ENCODE assay signal across 8 cellular contexts in the genomic region with DNA sequence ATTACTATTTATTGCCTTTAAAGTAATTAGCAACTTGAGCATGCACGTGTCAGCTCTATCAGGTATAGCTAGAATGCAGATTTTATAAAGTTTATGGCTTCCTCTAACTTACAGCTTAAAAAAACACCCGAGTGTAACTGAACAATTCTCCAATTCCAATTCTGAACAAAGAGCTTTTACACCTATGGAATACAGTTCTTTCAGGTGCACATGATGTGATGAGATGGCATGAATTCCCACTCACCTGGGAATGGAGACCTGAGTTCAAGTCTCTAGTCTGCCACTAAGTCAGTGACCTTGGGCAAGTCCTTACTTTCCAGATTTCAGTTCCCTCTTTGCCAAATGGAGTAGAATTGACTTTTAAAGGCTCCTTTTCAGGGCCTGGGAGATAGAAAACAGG. TPM values are rescaled to one million over a fixed set of nuclear protein-coding genes. Genes with fewer than 3 reads are reported as not detected.
A peak's percentile ranks its signal among the peaks of the same experiment; 100 is the strongest.
DNase-seq lines count a peak whose midpoint lies in the region; ATAC-seq and TF ChIP-seq lines count a peak whose summit lies in the region.

No MANE protein-coding gene starts in this region.

- WGBS in endodermal cell (ENCODE audit: insufficient coverage in 1 of 2, insufficient read length in 1 of 2), 2 experiments = 0% methylated on average over 1 to 2 of the region's 2 CpGs
- WGBS in neuronal stem cell (ENCODE audit: extremely low coverage in 2 of 2, insufficient read length in 2 of 2, insufficient replicate concordance in 1 of 2), 2 donors = no CpG with 5 or more reads among the region's 2 CpGs

- H3K14ac ChIP-seq in neuronal stem cell (ENCODE audit: low read length) = no peak overlapping the region

- no peak for TF ChIP-seq CTCF in Calu3 (IDR thresholded peaks at IDR 0.05; ENCODE audit: unreplicated experiment)
- TF ChIP-seq CTCF in endodermal cell (conservative IDR thresholded peaks at IDR 0.05) = no peak

- H2BK15ac ChIP-seq in neuronal stem cell (ENCODE audit: low read length) = no peak overlapping the region

- no peak overlapping the region for H4K91ac ChIP-seq in neuronal stem cell (ENCODE audit: low read depth, low read length, poor library complexity)

- DNase-seq in Calu3 (no peak), NT2/D1 (ENCODE audit: low read depth, low spot score) (no peak), endodermal cell (no peak), neuronal stem cell (ENCODE audit: low spot score) (no peak), H4 (ENCODE audit: low spot score) (no peak), 8988T (no peak), AG20443 (ENCODE audit: low spot score) (no peak)

- H3K36me3 ChIP-seq in NT2/D1 (ENCODE audit: insufficient read depth, insufficient read length, low read length) (peaks cover 56% of the 10 kb centered on the region), endodermal cell (ENCODE audit: control insufficient read depth, insufficient read depth, low read length) (peaks cover 46% of the 10 kb centered on the region), neuronal stem cell (replicated peaks in 1 of 2; ENCODE audit: control insufficient read depth in 2 of 2, insufficient read depth in 2 of 2, low read length in 2 of 2) (peaks cover 10 to 56% of the 10 kb centered on the region in 2 donors)

- H3K27me3 ChIP-seq in NT2/D1 (ENCODE audit: insufficient read depth, insufficient read length) (no peaks in the 10 kb centered on the region), endodermal cell (ENCODE audit: control insufficient read depth, insufficient read depth, low read length, poor library complexity, severe bottlenecking) (no peaks in the 10 kb centered on the region), neuronal stem cell (ENCODE audit: control insufficient read depth in 3 of 3, insufficient read depth in 3 of 3, low read depth in 1 of 3, low read length in 3 of 3) (no peaks in the 10 kb centered on the region)

- peaks cover 65% of the 10 kb centered on the region for H3K36me3 Mint-ChIP-seq in Calu3 (ENCODE audit: insufficient read depth, unreplicated experiment)
- H3K36me3 Mint-ChIP-seq in endodermal cell (ENCODE audit: low read depth) = peaks cover 44% of the 10 kb centered on the region

- no peaks in the 10 kb centered on the region for H3K4me1 ChIP-seq in NT2/D1 (ENCODE audit: insufficient read depth, insufficient read length)
- H3K4me1 ChIP-seq in endodermal cell (ENCODE audit: control insufficient read depth, insufficient read depth, low read length) = peaks cover 15% of the 10 kb centered on the region
- peaks cover 0 to 12% of the 10 kb centered on the region in 2 donors for H3K4me1 ChIP-seq in neuronal stem cell (ENCODE audit: control insufficient read depth in 2 of 2, insufficient read depth in 1 of 2, low read depth in 1 of 2, low read length in 2 of 2)

- TSS peak; percentile 34 for BruUV-seq in Calu3 (replicated peaks; lab: Mats Ljungman, UMichigan)

- H2BK12ac ChIP-seq in neuronal stem cell (ENCODE audit: low read length) = no peak overlapping the region

- H4K8ac ChIP-seq in neuronal stem cell (ENCODE audit: low read depth, low read length) = no peak overlapping the region

- no peak overlapping the region for H2BK5ac ChIP-seq in neuronal stem cell (ENCODE audit: low read length)

- no peak overlapping the region for H3K18ac ChIP-seq in neuronal stem cell (ENCODE audit: low read length)

- no peak overlapping the region for H2AK5ac ChIP-seq in neuronal stem cell (ENCODE audit: low read depth, low read length)

- H3K9me3 Mint-ChIP-seq in Calu3 (ENCODE audit: low read depth, unreplicated experiment) = no peaks in the 10 kb centered on the region
- H3K9me3 Mint-ChIP-seq in endodermal cell = no peaks in the 10 kb centered on the region

- peaks cover 2% of the 10 kb centered on the region for H3K79me1 ChIP-seq in neuronal stem cell (ENCODE audit: low read depth, low read length)

- H3K4me1 Mint-ChIP-seq in Calu3 (ENCODE audit: low read depth, unreplicated experiment) = peaks cover 12% of the 10 kb centered on the region
- peaks cover 42% of the 10 kb centered on the region for H3K4me1 Mint-ChIP-seq in endodermal cell

- H3K9ac ChIP-seq in NT2/D1 (ENCODE audit: insufficient read length, low read depth) (peak overlapping the region; percentile 100), endodermal cell (ENCODE audit: extremely low read depth, low read length, poor library complexity, severe bottlenecking) (peak overlapping the region; percentile 98), neuronal stem cell (ENCODE audit: low read depth, low read length, poor library complexity) (no peak overlapping the region)

- H3K27me3 Mint-ChIP-seq in Calu3 (ENCODE audit: unreplicated experiment) (no peaks in the 10 kb centered on the region), endodermal cell (ENCODE audit: insufficient read depth) (no peaks in the 10 kb centered on the region)

- H3K4me3 Mint-ChIP-seq in Calu3 (ENCODE audit: low read depth, unreplicated experiment) = peak overlapping the region; percentile 94
- peak overlapping the region; percentile 89 for H3K4me3 Mint-ChIP-seq in endodermal cell

- no peak overlapping the region for H2BK120ac ChIP-seq in neuronal stem cell (ENCODE audit: low read depth, low read length)

- no peak for ATAC-seq in GM18858 (IDR thresholded peaks at IDR 0.05; ENCODE audit: unreplicated experiment)

- no peak overlapping the region for H3K4ac ChIP-seq in neuronal stem cell (ENCODE audit: low read length)

- H2AFZ ChIP-seq in neuronal stem cell (ENCODE audit: low read length) = no peak overlapping the region

- no peak overlapping the region for H3K23ac ChIP-seq in neuronal stem cell (ENCODE audit: low read depth, low read length, poor library complexity)

- peak overlapping the region; percentile 92 for H3K4me3 ChIP-seq in NT2/D1 (ENCODE audit: insufficient read length, low read depth)
- peak overlapping the region; percentile 100 for H3K4me3 ChIP-seq in endodermal cell (ENCODE audit: low read length)
- H3K4me3 ChIP-seq in neuronal stem cell (ENCODE audit: low read length in 2 of 2) = peak overlapping the region; percentile 68 to 95

- H3K27ac Mint-ChIP-seq in Calu3 (ENCODE audit: unreplicated experiment) (peak overlapping the region; percentile 88), endodermal cell (peak overlapping the region; percentile 99)

- H3K4me2 ChIP-seq in neuronal stem cell (ENCODE audit: insufficient read depth, low read length, poor library complexity, severe bottlenecking) = peak overlapping the region; percentile 50

- intact Hi-C loops in Calu3 (cut with micrococcal nuclease; ENCODE audit: unreplicated experiment) = loop anchor here (5.0 kb wide), 5 partner anchors 114 to 389 kb away; no protein-coding TSS in a partner anchor

- H3K27ac ChIP-seq in endodermal cell (ENCODE audit: low read depth, low read length) = peak overlapping the region; percentile 99
- H3K27ac ChIP-seq in neuronal stem cell (replicated peaks; ENCODE audit: low read length) = no peak overlapping the region

- CTCF ChIA-PET in Calu3 (lab: Charles Lee) = interaction anchor here (0.7 to 1.4 kb wide), 2 partner anchors 68 to 459 kb away, joined by 3 read pairs; no protein-coding TSS in a partner anchor

- no peaks in the 10 kb centered on the region for H3K9me3 ChIP-seq in NT2/D1 (ENCODE audit: insufficient read depth, low read length)
- no peaks in the 10 kb centered on the region for H3K9me3 ChIP-seq in endodermal cell (ENCODE audit: control insufficient read depth, low read length)
- H3K9me3 ChIP-seq in neuronal stem cell (replicated peaks in 1 of 2; ENCODE audit: control insufficient read depth in 2 of 2, insufficient read depth in 1 of 2, low read depth in 1 of 2, low read length in 2 of 2) = no peaks in the 10 kb centered on the region

RNA-seq across cellular contexts. Expression of a gene that starts 1.8 kb away (rescaled TPM):
- total RNA-seq in Calu3 (2022) = 113 and 115 TPM in 2 replicates
- 100 to 1,000 TPM; 121 to 137 TPM for total RNA-seq in endodermal cell
- polyA plus RNA-seq in endodermal cell (2013, experiment 1 of 2) = 192 TPM
- polyA plus RNA-seq in endodermal cell (2013, experiment 2 of 2) = 169 TPM
- 126 TPM for polyA plus RNA-seq in neuronal stem cell (2013, experiment 1 of 2)
- polyA plus RNA-seq in neuronal stem cell (2013, experiment 2 of 2) = 127 TPM
- 170 and 179 TPM in 2 replicates for total RNA-seq in H4 (2014; rRNA removed; shearing (Covaris generic))
